Comparison of ENCODE assay signal across 14 cellular contexts in genomic region chr11:84526250-84526649, GRCh38.
"Had no signal": no experiment of that assay in that cellular context is flagged by ENCODE, and none has a peak within 500 bp of the region (broad histone marks: within the 10 kb centered on the region; RNA-seq: fewer than 3 reads in every experiment).

No MANE protein-coding gene starts in this region.

- H3K4me1 ChIP-seq: ascending aorta, prostate gland, stomach, upper lobe of right lung had no signal

- H3K36me3 ChIP-seq: ascending aorta, prostate gland, stomach, thoracic aorta, upper lobe of right lung had no signal

- ATAC-seq: activated T-cell treated with anti-CD3 and anti-CD28 coated beads, Interleukin-2, amount 50 U/mL, for 72 hours; mucosa of descending colon; right cardiac atrium; upper lobe of right lung had no signal

- H3K27ac ChIP-seq: ascending aorta, coronary artery, prostate gland, stomach, thoracic aorta, upper lobe of right lung had no signal

- DNase-seq: activated CD4-positive, alpha-beta T cell treated with anti-CD3 and anti-CD28 coated beads, Interleukin-2, amount 50 U/mL, for 1 hour; activated effector memory CD4-positive, alpha-beta T cell treated with anti-CD3 and anti-CD28 coated beads, Interleukin-2, amount 50 U/mL, for 16 hours; activated T-cell treated with anti-CD3 and anti-CD28 coated beads, Interleukin-2, amount 50 U/mL, for 72 hours; mesenchymal stem cell; mucosa of descending colon; naive B cell; right cardiac atrium; stomach; T1000; upper lobe of right lung had no signal

- H3K9me3 ChIP-seq: ascending aorta, mucosa of descending colon, prostate gland, stomach, thoracic aorta, upper lobe of right lung had no signal

- H3K27me3 ChIP-seq: ascending aorta, stomach, upper lobe of right lung had no signal

- H3K4me3 ChIP-seq: ascending aorta, coronary artery, mucosa of descending colon, prostate gland, stomach, thoracic aorta, upper lobe of right lung had no signal
